Comparison of ENCODE assay signal across 31 cellular contexts in the genomic region with DNA sequence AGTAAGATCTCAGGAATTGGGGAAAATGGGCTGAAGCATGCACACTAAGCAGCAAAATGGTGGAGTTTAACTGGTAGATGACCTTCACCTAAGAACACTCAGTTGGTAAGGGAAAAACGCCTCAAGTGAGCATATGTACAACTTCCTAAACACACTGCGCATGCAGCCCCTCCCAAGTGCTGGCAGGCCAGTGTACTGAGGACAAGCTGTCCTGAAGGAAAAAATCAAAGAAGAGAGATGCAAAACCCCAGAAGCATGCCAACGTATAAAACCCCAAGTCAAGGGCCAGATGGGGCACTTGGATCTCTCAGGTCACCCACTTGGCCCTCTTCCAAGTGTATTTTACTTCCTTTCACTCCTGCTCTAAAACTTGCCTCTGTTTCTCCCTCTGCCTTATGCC. TPM values are rescaled to one million over a fixed set of nuclear protein-coding genes. Genes with fewer than 3 reads are reported as not detected.
A peak's percentile ranks its signal among the peaks of the same experiment; 100 is the strongest.
DNase-seq lines count a peak whose midpoint lies in the region; ATAC-seq and TF ChIP-seq lines count a peak whose summit lies in the region.
"Had no signal": no experiment of that assay in that cellular context is flagged by ENCODE, and none has a peak within 500 bp of the region (broad histone marks: within the 10 kb centered on the region; RNA-seq: fewer than 3 reads in every experiment).

No MANE protein-coding gene starts in this region.

- TF ChIP-seq CTCF in fibroblast of lung (conservative IDR thresholded peaks at IDR 0.05 in 1 of 2, IDR thresholded peaks at IDR 0.05 in 1 of 2; ENCODE audit: low read depth in 1 of 2, low read length in 2 of 2) (no peak), ovary (IDR thresholded peaks at IDR 0.05) (no peak)

- intact Hi-C loops in cardiac septum (cut with DNase I): no loop called here
- intact Hi-C loops in left cardiac atrium (cut with DNase I): no loop called here
- intact Hi-C loops in ovary (cut with DNase I): no loop called here
- intact Hi-C loops in head of caudate nucleus (cut with DNase I): no loop called here

- H2AFZ ChIP-seq in fibroblast of lung (ENCODE audit: low read length): no peak overlapping the region

- ATAC-seq in left cardiac atrium: no peak
- no peak for ATAC-seq in HG03045 (IDR thresholded peaks at IDR 0.05; ENCODE audit: unreplicated experiment)
- ATAC-seq: activated CD8-positive, alpha-beta memory T cell treated with anti-CD3 and anti-CD28 coated beads, Interleukin-2, amount 10 ng/mL, durations not matched to agents 7 days and 5 days; stimulated activated effector memory CD8-positive, alpha-beta T cell treated with anti-CD3 and anti-CD28 coated beads, Interleukin-12 subunit alpha, Interleukin-12 subunit beta, amount 100 ng/mL, for 72 hours had no signal

- TF ChIP-seq EP300 in ovary (IDR thresholded peaks at IDR 0.05): no peak

- DNase-seq in cardiac septum (ENCODE audit: low spot score): peak; percentile 36
- DNase-seq in left cardiac atrium: no peak
- no peak for DNase-seq in fibroblast of lung (ENCODE audit: low read depth in 2 of 2)
- DNase-seq in ovary: peak in 3 of 5 donors; percentile 37 to 55 (median 42)
- no peak for DNase-seq in dermis blood vessel endothelial cell
- DNase-seq in head of caudate nucleus: no peak
- no peak for DNase-seq in NCI-H2171 treated with DMSO at 0.1 percent for 48 hours (lab: John Stamatoyannopoulos, UW)
- DNase-seq: activated CD4-positive, alpha-beta T cell treated with anti-CD3 and anti-CD28 coated beads, Interleukin-2, amount 10 ng/mL, durations not matched to agents 7 days and 5 days; activated CD8-positive, alpha-beta memory T cell treated with anti-CD3 and anti-CD28 coated beads, Interleukin-2, amount 10 ng/mL, durations not matched to agents 7 days and 5 days; activated naive CD4-positive, alpha-beta T cell treated with Interleukin-2 at 50 U/mL for 16 hours; activated T-cell treated with anti-CD3 and anti-CD28 coated beads, Interleukin-2, amount 50 U/mL, for 48 hours; adrenal gland; CD4-positive, alpha-beta T cell; colonic mucosa; endodermal cell; hypothalamus; immature natural killer cell; NCI-H1105; NCI-H187 treated with DMSO at 0.1 percent for 48 hours; retina; SHP77 treated with DMSO at 0.1 percent for 48 hours; stimulated activated CD4-positive, alpha-beta T cell treated with anti-CD3 and anti-CD28 coated beads, Interleukin-12 subunit alpha, Interleukin-12 subunit beta, amount 100 ng/mL, for 4 hours; stimulated activated CD4-positive, alpha-beta T cell treated with anti-CD3 and anti-CD28 coated beads, Interleukin-4, amount 100 ng/mL, for 24 hours; WERI-Rb-1 had no signal

- peak overlapping the region; percentile 32 for H3K4me2 ChIP-seq in fibroblast of lung (ENCODE audit: extremely low read depth, insufficient read depth, low read length)

- H4K20me1 ChIP-seq in fibroblast of lung (ENCODE audit: control insufficient read depth, extremely low read depth, insufficient read depth, low read length): no peaks in the 10 kb centered on the region

- no peak for TF ChIP-seq POLR2A in ovary (IDR thresholded peaks at IDR 0.05)

- H3K9me3 ChIP-seq in fibroblast of lung (ENCODE audit: control insufficient read depth, insufficient read depth, low read depth, low read length) (no peaks in the 10 kb centered on the region), ovary (no peaks in the 10 kb centered on the region)
- H3K9me3 ChIP-seq: adrenal gland, colonic mucosa, esophagus muscularis mucosa, gastroesophageal sphincter had no signal

- no peaks in the 10 kb centered on the region for H3K27me3 ChIP-seq in fibroblast of lung (ENCODE audit: control insufficient read depth, insufficient read depth, low read length)
- H3K27me3 ChIP-seq in ovary: no peaks in the 10 kb centered on the region
- H3K27me3 ChIP-seq: adrenal gland, colonic mucosa, esophagus muscularis mucosa, gastroesophageal sphincter had no signal

- H3K27ac ChIP-seq in fibroblast of lung (ENCODE audit: insufficient read depth, low read length) (no peak overlapping the region), ovary (peak overlapping the region in 1 of 2 donors; percentile 45)
- H3K27ac ChIP-seq: WERI-Rb-1 had no signal

- no peaks in the 10 kb centered on the region for H3K36me3 ChIP-seq in fibroblast of lung (ENCODE audit: control insufficient read depth, insufficient read depth, low read length)
- no peaks in the 10 kb centered on the region for H3K36me3 ChIP-seq in ovary
- H3K36me3 ChIP-seq: adrenal gland, colonic mucosa, esophagus muscularis mucosa, gastroesophageal sphincter, WERI-Rb-1 had no signal

- WGBS in ovary, 3 donors: 21 to 47% (median 45%) methylated on average over 3 of the region's 3 CpGs

- H3K79me2 ChIP-seq in fibroblast of lung (ENCODE audit: control insufficient read depth, insufficient read depth, low read length): no peaks in the 10 kb centered on the region

- H3K4me1 ChIP-seq in fibroblast of lung (ENCODE audit: control insufficient read depth, extremely low read depth, insufficient read depth, low read length) (peaks cover 6% of the 10 kb centered on the region), ovary (ENCODE audit: insufficient read depth) (peaks cover 14% of the 10 kb centered on the region)
- H3K4me1 ChIP-seq: colonic mucosa had no signal

- no peak overlapping the region for H3K9ac ChIP-seq in fibroblast of lung (ENCODE audit: insufficient read depth, low read length)

- H3K4me3 ChIP-seq in fibroblast of lung (replicated peaks in 1 of 4; ENCODE audit: control extremely low read depth in 1 of 4, insufficient read depth in 1 of 4, low read depth in 3 of 4, low read length in 4 of 4) (no peak overlapping the region), ovary (no peak overlapping the region)
- H3K4me3 ChIP-seq: adrenal gland, colonic mucosa, esophagus muscularis mucosa, gastroesophageal sphincter had no signal

RNA-seq across cellular contexts. Expression of a gene that starts 10.6 kb away (rescaled TPM):
- total RNA-seq in cardiac septum (129 TPM), left cardiac atrium (10 to 100 TPM; 64.4 to 91.9 TPM), fibroblast of lung (48.0 and 82.2 TPM in 2 replicates), ovary (10 to 100 TPM; 30.2 to 81.0 (median 52.8) TPM), dermis blood vessel endothelial cell (14.5 and 20.9 TPM in 2 replicates)
- polyA plus RNA-seq in fibroblast of lung (19.2 and 24.8 TPM in 2 replicates), ovary (10 to 100 TPM; 32.0 to 61.0 TPM)
- 27.1 and 28.8 TPM in 2 replicates for polyA plus RNA-seq in fibroblast of lung (2012)
- 83.9 and 114 TPM in 2 replicates for polyA minus RNA-seq in fibroblast of lung (ENCODE audit: low replicate concordance)

RNA-seq across cellular contexts. Expression of a gene that starts 21.0 kb away (rescaled TPM):
- not detected for total RNA-seq in cardiac septum
- under 1 TPM; 0.08 to 0.09 TPM for total RNA-seq in left cardiac atrium
- under 0.01 TPM in 1 of 2 replicates, not detected in the other for total RNA-seq in fibroblast of lung
- polyA plus RNA-seq in fibroblast of lung: 0.01 and 0.02 TPM in 2 replicates
- polyA plus RNA-seq in fibroblast of lung (2012): not detected in 2 replicates
- not detected in 2 replicates for polyA minus RNA-seq in fibroblast of lung (ENCODE audit: low replicate concordance)
- under 1 TPM in 5 of 7 donors, not detected in 2; under 0.01 to 0.18 (median 0.05) TPM for total RNA-seq in ovary
- 1 to 10 TPM in 1 of 2 donors, under 1 TPM in 1; 0.04 to 1.2 TPM for polyA plus RNA-seq in ovary
- not detected in 2 replicates for total RNA-seq in dermis blood vessel endothelial cell
- total RNA-seq: A172; activated CD4-positive, alpha-beta T cell treated with anti-CD3 and anti-CD28 coated beads, Interleukin-2, amount 10 ng/mL, durations not matched to agents 7 days and 5 days; activated CD8-positive, alpha-beta memory T cell treated with anti-CD3 and anti-CD28 coated beads, Interleukin-2, amount 10 ng/mL, durations not matched to agents 7 days and 5 days; endodermal cell; left lobe of liver; osteocyte had no signal

Comparison
In these comparisons a context has a peak if more than half of its experiments do, and no peak if none do; other contexts are left out.
1. DNase-seq: peak in cardiac septum (single experiment) and ovary (3 of 5); none in left cardiac atrium (single experiment), fibroblast of lung (0 of 2), dermis blood vessel endothelial cell (single experiment), head of caudate nucleus (0 of 42) and NCI-H2171 treated with DMSO at 0.1 percent for 48 hours (single experiment).